Comparison of ENCODE assay signal across 2 cellular contexts in the genomic region with DNA sequence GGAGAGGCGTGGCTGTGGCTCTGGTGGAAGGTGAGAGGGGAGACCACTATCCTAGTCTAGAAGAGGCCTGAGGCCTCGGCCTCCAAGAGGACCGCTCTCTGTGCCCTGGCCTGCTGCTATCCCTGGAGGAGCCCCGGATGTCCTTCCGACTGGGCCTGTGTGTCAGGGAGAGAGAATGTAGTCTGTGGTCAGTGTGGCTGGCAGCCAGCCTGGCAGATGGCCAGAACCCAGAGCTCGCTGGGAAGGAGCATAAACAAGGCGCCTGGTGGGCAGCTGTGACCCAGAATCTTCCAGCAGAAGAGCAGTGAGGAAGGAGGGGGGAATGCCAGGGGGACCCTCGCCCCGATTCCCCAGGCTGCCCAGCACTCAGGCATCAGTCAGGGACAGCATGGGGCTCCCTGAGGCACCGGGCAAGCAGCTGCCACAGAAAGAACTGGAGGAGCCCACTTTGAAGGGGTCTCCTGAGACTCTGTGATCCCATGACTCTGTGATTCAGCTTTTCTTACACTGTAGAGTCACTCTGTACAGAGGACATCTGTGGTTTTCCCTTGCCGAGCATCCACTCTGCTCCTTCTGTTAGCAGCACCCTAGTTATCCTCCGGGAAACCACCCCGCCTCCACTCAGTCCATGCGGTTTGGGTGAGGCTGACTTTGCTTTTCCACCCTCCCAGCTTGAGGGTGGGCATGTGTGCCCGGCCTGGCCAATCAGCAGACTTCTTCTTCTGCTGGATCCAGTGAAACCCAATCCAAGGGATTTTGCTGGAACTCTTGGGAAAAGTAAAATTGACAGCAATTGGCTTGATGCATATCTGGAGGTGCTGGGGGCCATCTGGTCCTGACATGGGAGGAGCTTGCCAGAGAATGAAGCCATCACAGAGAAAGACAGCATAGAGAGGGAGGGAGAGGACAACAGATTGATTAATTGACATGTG.
A peak's percentile ranks its signal among the peaks of the same experiment; 100 is the strongest.
TF ChIP-seq lines count a peak whose summit lies in the region.

No MANE protein-coding gene starts in this region.

TF ChIP-seq in A549, 52 proteins besides CTCF, POLR2A, EP300 and RAD21 (continued from another document and continues in another):
- TF ChIP-seq, protein P1, sequence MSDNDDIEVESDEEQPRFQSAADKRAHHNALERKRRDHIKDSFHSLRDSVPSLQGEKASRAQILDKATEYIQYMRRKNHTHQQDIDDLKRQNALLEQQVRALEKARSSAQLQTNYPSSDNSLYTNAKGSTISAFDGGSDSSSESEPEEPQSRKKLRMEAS (IDR thresholded peaks at IDR 0.05): peak; percentile 88
- TF ChIP-seq, protein P2, sequence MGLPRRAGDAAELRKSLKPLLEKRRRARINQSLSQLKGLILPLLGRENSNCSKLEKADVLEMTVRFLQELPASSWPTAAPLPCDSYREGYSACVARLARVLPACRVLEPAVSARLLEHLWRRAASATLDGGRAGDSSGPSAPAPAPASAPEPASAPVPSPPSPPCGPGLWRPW (IDR thresholded peaks at IDR 0.05): no peak
- TF ChIP-seq POLR2AphosphoS2 (conservative IDR thresholded peaks at IDR 0.05; ENCODE audit: low read length) (no peak), CEBPB (IDR thresholded peaks at IDR 0.05) (no peak), TFCP2L1 (CRISPR knock-in tag; IDR thresholded peaks at IDR 0.05) (no peak), RARB (CRISPR knock-in tag; IDR thresholded peaks at IDR 0.05) (no peak), HOXA7 (CRISPR knock-in tag; IDR thresholded peaks at IDR 0.05) (no peak), HDAC2 (IDR thresholded peaks at IDR 0.05) (no peak), SMC3 (IDR thresholded peaks at IDR 0.05) (no peak), HEYL (CRISPR knock-in tag; IDR thresholded peaks at IDR 0.05) (no peak), HOXB5 (CRISPR knock-in tag; IDR thresholded peaks at IDR 0.05) (peak; percentile 76), RFX5 (IDR thresholded peaks at IDR 0.05) (no peak), EHMT2 (IDR thresholded peaks at IDR 0.05; ENCODE audit: low read depth) (no peak), MYC (IDR thresholded peaks at IDR 0.05; ENCODE audit: borderline replicate concordance, low read length) (peak; percentile 89; the same call in 1 of the 2 replicates), CHD4 (IDR thresholded peaks at IDR 0.05; ENCODE audit: borderline replicate concordance) (no peak), FOSL2 (IDR thresholded peaks at IDR 0.05) (no peak), FOSL2 (CRISPR knock-in tag; IDR thresholded peaks at IDR 0.05) (peak; percentile 65), FOXS1 (CRISPR knock-in tag; IDR thresholded peaks at IDR 0.05) (no peak), JUN (IDR thresholded peaks at IDR 0.05) (peak in 1 of 2 experiments; percentile 54; a peak in 1 of 5 replicates), KDM5A (IDR thresholded peaks at IDR 0.05) (no peak), NR3C1 (IDR thresholded peaks at IDR 0.05) (no peak), RNF2 (IDR thresholded peaks at IDR 0.05; ENCODE audit: borderline replicate concordance, low read depth) (no peak), GATA3 (IDR thresholded peaks at IDR 0.05; ENCODE audit: borderline replicate concordance) (peak; percentile 43; the same call in 1 of the 2 replicates), ESRRA (IDR thresholded peaks at IDR 0.05; ENCODE audit: borderline replicate concordance, low read length) (no peak)
- TF ChIP-seq, protein P3, sequence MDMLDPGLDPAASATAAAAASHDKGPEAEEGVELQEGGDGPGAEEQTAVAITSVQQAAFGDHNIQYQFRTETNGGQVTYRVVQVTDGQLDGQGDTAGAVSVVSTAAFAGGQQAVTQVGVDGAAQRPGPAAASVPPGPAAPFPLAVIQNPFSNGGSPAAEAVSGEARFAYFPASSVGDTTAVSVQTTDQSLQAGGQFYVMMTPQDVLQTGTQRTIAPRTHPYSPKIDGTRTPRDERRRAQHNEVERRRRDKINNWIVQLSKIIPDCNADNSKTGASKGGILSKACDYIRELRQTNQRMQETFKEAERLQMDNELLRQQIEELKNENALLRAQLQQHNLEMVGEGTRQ (IDR thresholded peaks at IDR 0.05): peak; percentile 88
- TF ChIP-seq, protein P4, sequence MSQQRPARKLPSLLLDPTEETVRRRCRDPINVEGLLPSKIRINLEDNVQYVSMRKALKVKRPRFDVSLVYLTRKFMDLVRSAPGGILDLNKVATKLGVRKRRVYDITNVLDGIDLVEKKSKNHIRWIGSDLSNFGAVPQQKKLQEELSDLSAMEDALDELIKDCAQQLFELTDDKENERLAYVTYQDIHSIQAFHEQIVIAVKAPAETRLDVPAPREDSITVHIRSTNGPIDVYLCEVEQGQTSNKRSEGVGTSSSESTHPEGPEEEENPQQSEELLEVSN (IDR thresholded peaks at IDR 0.05; ENCODE audit: borderline replicate concordance, low read depth): no peak
- TF ChIP-seq, protein P5, sequence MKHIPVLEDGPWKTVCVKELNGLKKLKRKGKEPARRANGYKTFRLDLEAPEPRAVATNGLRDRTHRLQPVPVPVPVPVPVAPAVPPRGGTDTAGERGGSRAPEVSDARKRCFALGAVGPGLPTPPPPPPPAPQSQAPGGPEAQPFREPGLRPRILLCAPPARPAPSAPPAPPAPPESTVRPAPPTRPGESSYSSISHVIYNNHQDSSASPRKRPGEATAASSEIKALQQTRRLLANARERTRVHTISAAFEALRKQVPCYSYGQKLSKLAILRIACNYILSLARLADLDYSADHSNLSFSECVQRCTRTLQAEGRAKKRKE (CRISPR knock-in tag; IDR thresholded peaks at IDR 0.05; ENCODE audit: low read depth): peak; percentile 83; the same call in 1 of the 2 replicates
- TF ChIP-seq, protein P6, sequence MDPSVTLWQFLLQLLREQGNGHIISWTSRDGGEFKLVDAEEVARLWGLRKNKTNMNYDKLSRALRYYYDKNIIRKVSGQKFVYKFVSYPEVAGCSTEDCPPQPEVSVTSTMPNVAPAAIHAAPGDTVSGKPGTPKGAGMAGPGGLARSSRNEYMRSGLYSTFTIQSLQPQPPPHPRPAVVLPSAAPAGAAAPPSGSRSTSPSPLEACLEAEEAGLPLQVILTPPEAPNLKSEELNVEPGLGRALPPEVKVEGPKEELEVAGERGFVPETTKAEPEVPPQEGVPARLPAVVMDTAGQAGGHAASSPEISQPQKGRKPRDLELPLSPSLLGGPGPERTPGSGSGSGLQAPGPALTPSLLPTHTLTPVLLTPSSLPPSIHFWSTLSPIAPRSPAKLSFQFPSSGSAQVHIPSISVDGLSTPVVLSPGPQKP (IDR thresholded peaks at IDR 0.05; ENCODE audit: low read depth, low read length): no peak
- TF ChIP-seq, protein P7, sequence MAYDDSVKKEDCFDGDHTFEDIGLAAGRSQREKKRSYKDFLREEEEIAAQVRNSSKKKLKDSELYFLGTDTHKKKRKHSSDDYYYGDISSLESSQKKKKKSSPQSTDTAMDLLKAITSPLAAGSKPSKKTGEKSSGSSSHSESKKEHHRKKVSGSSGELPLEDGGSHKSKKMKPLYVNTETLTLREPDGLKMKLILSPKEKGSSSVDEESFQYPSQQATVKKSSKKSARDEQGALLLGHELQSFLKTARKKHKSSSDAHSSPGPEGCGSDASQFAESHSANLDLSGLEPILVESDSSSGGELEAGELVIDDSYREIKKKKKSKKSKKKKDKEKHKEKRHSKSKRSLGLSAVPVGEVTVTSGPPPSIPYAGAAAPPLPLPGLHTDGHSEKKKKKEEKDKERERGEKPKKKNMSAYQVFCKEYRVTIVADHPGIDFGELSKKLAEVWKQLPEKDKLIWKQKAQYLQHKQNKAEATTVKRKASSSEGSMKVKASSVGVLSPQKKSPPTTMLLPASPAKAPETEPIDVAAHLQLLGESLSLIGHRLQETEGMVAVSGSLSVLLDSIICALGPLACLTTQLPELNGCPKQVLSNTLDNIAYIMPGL (CRISPR knock-in tag; IDR thresholded peaks at IDR 0.05; ENCODE audit: borderline replicate concordance): no peak

TF ChIP-seq in HCT116, 20 proteins besides CTCF, POLR2A, EP300 and RAD21:
- TF ChIP-seq, protein P1 (IDR thresholded peaks at IDR 0.05): peak; percentile 89
- TF ChIP-seq YY1 (IDR thresholded peaks at IDR 0.05; ENCODE audit: extremely low read depth, insufficient replicate concordance, low read depth, low read length): peak; percentile 72
- TF ChIP-seq, protein P8, sequence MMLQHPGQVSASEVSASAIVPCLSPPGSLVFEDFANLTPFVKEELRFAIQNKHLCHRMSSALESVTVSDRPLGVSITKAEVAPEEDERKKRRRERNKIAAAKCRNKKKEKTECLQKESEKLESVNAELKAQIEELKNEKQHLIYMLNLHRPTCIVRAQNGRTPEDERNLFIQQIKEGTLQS (IDR thresholded peaks at IDR 0.05): no peak; the same call in 1 of the 2 replicates
- peak; percentile 74 for TF ChIP-seq JUND (IDR thresholded peaks at IDR 0.05)
- TF ChIP-seq, protein P9, sequence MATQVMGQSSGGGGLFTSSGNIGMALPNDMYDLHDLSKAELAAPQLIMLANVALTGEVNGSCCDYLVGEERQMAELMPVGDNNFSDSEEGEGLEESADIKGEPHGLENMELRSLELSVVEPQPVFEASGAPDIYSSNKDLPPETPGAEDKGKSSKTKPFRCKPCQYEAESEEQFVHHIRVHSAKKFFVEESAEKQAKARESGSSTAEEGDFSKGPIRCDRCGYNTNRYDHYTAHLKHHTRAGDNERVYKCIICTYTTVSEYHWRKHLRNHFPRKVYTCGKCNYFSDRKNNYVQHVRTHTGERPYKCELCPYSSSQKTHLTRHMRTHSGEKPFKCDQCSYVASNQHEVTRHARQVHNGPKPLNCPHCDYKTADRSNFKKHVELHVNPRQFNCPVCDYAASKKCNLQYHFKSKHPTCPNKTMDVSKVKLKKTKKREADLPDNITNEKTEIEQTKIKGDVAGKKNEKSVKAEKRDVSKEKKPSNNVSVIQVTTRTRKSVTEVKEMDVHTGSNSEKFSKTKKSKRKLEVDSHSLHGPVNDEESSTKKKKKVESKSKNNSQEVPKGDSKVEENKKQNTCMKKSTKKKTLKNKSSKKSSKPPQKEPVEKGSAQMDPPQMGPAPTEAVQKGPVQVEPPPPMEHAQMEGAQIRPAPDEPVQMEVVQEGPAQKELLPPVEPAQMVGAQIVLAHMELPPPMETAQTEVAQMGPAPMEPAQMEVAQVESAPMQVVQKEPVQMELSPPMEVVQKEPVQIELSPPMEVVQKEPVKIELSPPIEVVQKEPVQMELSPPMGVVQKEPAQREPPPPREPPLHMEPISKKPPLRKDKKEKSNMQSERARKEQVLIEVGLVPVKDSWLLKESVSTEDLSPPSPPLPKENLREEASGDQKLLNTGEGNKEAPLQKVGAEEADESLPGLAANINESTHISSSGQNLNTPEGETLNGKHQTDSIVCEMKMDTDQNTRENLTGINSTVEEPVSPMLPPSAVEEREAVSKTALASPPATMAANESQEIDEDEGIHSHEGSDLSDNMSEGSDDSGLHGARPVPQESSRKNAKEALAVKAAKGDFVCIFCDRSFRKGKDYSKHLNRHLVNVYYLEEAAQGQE (IDR thresholded peaks at IDR 0.05; ENCODE audit: low read depth): no peak
- TF ChIP-seq ZFX (IDR thresholded peaks at IDR 0.05): peak; percentile 49
- no peak for TF ChIP-seq ZNF274 (IDR thresholded peaks at IDR 0.05; ENCODE audit: low read depth, low read length)
- TF ChIP-seq, protein P10, sequence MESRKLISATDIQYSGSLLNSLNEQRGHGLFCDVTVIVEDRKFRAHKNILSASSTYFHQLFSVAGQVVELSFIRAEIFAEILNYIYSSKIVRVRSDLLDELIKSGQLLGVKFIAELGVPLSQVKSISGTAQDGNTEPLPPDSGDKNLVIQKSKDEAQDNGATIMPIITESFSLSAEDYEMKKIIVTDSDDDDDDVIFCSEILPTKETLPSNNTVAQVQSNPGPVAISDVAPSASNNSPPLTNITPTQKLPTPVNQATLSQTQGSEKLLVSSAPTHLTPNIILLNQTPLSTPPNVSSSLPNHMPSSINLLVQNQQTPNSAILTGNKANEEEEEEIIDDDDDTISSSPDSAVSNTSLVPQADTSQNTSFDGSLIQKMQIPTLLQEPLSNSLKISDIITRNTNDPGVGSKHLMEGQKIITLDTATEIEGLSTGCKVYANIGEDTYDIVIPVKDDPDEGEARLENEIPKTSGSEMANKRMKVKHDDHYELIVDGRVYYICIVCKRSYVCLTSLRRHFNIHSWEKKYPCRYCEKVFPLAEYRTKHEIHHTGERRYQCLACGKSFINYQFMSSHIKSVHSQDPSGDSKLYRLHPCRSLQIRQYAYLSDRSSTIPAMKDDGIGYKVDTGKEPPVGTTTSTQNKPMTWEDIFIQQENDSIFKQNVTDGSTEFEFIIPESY (IDR thresholded peaks at IDR 0.05; ENCODE audit: extremely low read depth, insufficient replicate concordance, low read length): peak; percentile 36
- no peak for TF ChIP-seq ELF1 (IDR thresholded peaks at IDR 0.05; ENCODE audit: borderline replicate concordance, low read depth)
- no peak for TF ChIP-seq TCF7L2 (IDR thresholded peaks at IDR 0.05; ENCODE audit: borderline replicate concordance, extremely low read depth, insufficient read depth, insufficient read length)
- TF ChIP-seq CEBPB (IDR thresholded peaks at IDR 0.05; ENCODE audit: low read depth): peak; percentile 53; the same call in 1 of the 2 replicates
- no peak for TF ChIP-seq EZH2phosphoT487 (IDR thresholded peaks at IDR 0.05; ENCODE audit: borderline replicate concordance)
- peak; percentile 91; the same call in 1 of the 2 replicates for TF ChIP-seq CBX3 (IDR thresholded peaks at IDR 0.05; ENCODE audit: low read depth)
- peak; percentile 83 for TF ChIP-seq POLR2AphosphoS5 (IDR thresholded peaks at IDR 0.05; ENCODE audit: low read depth, low read length)
- peak; percentile 53; the same call in 1 of the 2 replicates for TF ChIP-seq SIN3A (IDR thresholded peaks at IDR 0.05; ENCODE audit: low read depth)
- no peak for TF ChIP-seq EGR1 (IDR thresholded peaks at IDR 0.05; ENCODE audit: low read depth)
- no peak; the same call in 1 of the 2 replicates for TF ChIP-seq SRF (IDR thresholded peaks at IDR 0.05; ENCODE audit: low read depth)
- no peak for TF ChIP-seq EZH2 (IDR thresholded peaks at IDR 0.05)
- peak; percentile 71 for TF ChIP-seq FOSL1 (IDR thresholded peaks at IDR 0.05; ENCODE audit: low read depth)
- peak; percentile 91 for TF ChIP-seq SP1 (IDR thresholded peaks at IDR 0.05; ENCODE audit: low read depth)
